ENCODE assay signal across 31 cellular contexts in genomic region chr22:45295492-45295891, GRCh38. TPM values are rescaled to one million over a fixed set of nuclear protein-coding genes. Genes with fewer than 3 reads are reported as not detected.
"Had no signal": no experiment of that assay in that cellular context is flagged by ENCODE, and none has a peak within 500 bp of the region (broad histone marks: within the 10 kb centered on the region; RNA-seq: fewer than 3 reads in every experiment).

No MANE protein-coding gene starts in this region.

- H3K27me3 ChIP-seq: breast epithelium, thyroid gland had no signal

- H2AFZ ChIP-seq: parathyroid adenoma had no signal

- H3K27me3 Mint-ChIP-seq: activated T-cell treated with anti-CD3 and anti-CD28 coated beads, Interleukin-2, amount 50 U/mL, for 24 hours; central memory CD8-positive, alpha-beta T cell; effector memory CD8-positive, alpha-beta T cell had no signal

- H3K9me3 ChIP-seq: breast epithelium, left ventricle myocardium inferior, neutrophil, thyroid gland, upper lobe of right lung had no signal

- H3K79me2 ChIP-seq: parathyroid adenoma had no signal

- H3K4me1 ChIP-seq: breast epithelium, left ventricle myocardium inferior, upper lobe of right lung had no signal

- H3K4me3 Mint-ChIP-seq: activated T-cell treated with anti-CD3 and anti-CD28 coated beads, Interleukin-2, amount 50 U/mL, for 24 hours; central memory CD8-positive, alpha-beta T cell; effector memory CD8-positive, alpha-beta T cell; nephron; T-helper 1 cell treated with Interleukin-12 subunit alpha and Interleukin-12 subunit beta and Interleukin-4 antibody, amounts not matched to agents 30 μg/mL and 1 μg/mL, for 36 hours had no signal

- H3K4me1 Mint-ChIP-seq: nephron had no signal

- H3K27ac Mint-ChIP-seq: activated T-cell treated with anti-CD3 and anti-CD28 coated beads, Interleukin-2, amount 50 U/mL, for 24 hours; activated T-helper 2 cell treated with anti-CD3 and anti-CD28 coated beads, Interferon-gamma antibody, Interleukin-2, Interleukin-4, amounts not matched to agents 10 μg/mL and 5 μg/mL and 100 μg/mL, durations not matched to agents 14 hours and 24 hours and 36 hours; nephron had no signal

- DNase-seq: activated CD4-positive, alpha-beta T cell treated with anti-CD3 and anti-CD28 coated beads for 4 hours; activated CD4-positive, CD25-positive, alpha-beta regulatory T cell; activated CD8-positive, alpha-beta memory T cell treated with anti-CD3 and anti-CD28 coated beads for 24 hours; activated CD8-positive, alpha-beta memory T cell treated with anti-CD3 and anti-CD28 coated beads, Interleukin-2, amount 50 U/mL, for 4 hours; activated naive CD4-positive, alpha-beta T cell; activated T-cell treated with anti-CD3 and anti-CD28 coated beads, Interleukin-2, amount 50 U/mL, for 24 hours; effector memory CD8-positive, alpha-beta T cell; foreskin melanocyte; glutamatergic neuron; hippocampal formation; kidney glomerular epithelial cell; left ventricle myocardium inferior; midbrain; right cardiac atrium; stimulated activated CD4-positive, alpha-beta T cell treated with anti-CD3 and anti-CD28 coated beads, Interleukin-4, amount 100 ng/mL, for 24 hours; stimulated activated naive CD8-positive, alpha-beta T cell treated with anti-CD3 and anti-CD28 coated beads, Interleukin-15, Interleukin-2, amounts not matched to agents 100 U/mL and 50 U/mL, for 24 hours; thyroid gland; upper lobe of right lung had no signal

- H3K27ac ChIP-seq: breast epithelium, left ventricle myocardium inferior, parathyroid adenoma, thyroid gland, upper lobe of right lung had no signal

- H3K4me3 ChIP-seq: breast epithelium, left ventricle myocardium inferior, thyroid gland, upper lobe of right lung had no signal

- H3K9me3 Mint-ChIP-seq: activated T-cell treated with anti-CD3 and anti-CD28 coated beads, Interleukin-2, amount 50 U/mL, for 24 hours; activated T-helper 2 cell treated with anti-CD3 and anti-CD28 coated beads, Interferon-gamma antibody, Interleukin-2, Interleukin-4, amounts not matched to agents 10 μg/mL and 5 μg/mL and 100 μg/mL, durations not matched to agents 14 hours and 24 hours and 36 hours; central memory CD8-positive, alpha-beta T cell; effector memory CD8-positive, alpha-beta T cell; nephron; T-helper 1 cell treated with Interleukin-12 subunit alpha and Interleukin-12 subunit beta and Interleukin-4 antibody, amounts not matched to agents 30 μg/mL and 1 μg/mL, for 36 hours had no signal

- H3K36me3 ChIP-seq: breast epithelium, left ventricle myocardium inferior, neutrophil, thyroid gland, upper lobe of right lung had no signal

- ATAC-seq: effector memory CD8-positive, alpha-beta T cell; esophagus mucosa; right cardiac atrium; stimulated activated naive CD8-positive, alpha-beta T cell treated with anti-CD3 and anti-CD28 coated beads, Interleukin-15, Interleukin-2, amounts not matched to agents 100 U/mL and 50 U/mL, for 24 hours; upper lobe of right lung had no signal

RNA-seq across cellular contexts. Expression of gene UPK3A, which starts 10.7 kb away (rescaled TPM):
- total RNA-seq: activated T-helper 2 cell treated with anti-CD3 and anti-CD28 coated beads, Interferon-gamma antibody, Interleukin-2, Interleukin-4, amounts not matched to agents 10 μg/mL and 5 μg/mL and 100 μg/mL, durations not matched to agents 14 hours and 24 hours and 36 hours; breast epithelium; dermis microvascular lymphatic vessel endothelial cell; endothelial cell of umbilical vein; esophagus mucosa; left ventricle myocardium inferior; lung microvascular endothelial cell; pulmonary artery endothelial cell; right cardiac atrium; subcutaneous adipose tissue; upper lobe of right lung had no signal
- polyA plus RNA-seq: endothelial cell of umbilical vein, right cardiac atrium had no signal
